8 cellular contexts compared by ENCODE assay signal in the genomic region with DNA sequence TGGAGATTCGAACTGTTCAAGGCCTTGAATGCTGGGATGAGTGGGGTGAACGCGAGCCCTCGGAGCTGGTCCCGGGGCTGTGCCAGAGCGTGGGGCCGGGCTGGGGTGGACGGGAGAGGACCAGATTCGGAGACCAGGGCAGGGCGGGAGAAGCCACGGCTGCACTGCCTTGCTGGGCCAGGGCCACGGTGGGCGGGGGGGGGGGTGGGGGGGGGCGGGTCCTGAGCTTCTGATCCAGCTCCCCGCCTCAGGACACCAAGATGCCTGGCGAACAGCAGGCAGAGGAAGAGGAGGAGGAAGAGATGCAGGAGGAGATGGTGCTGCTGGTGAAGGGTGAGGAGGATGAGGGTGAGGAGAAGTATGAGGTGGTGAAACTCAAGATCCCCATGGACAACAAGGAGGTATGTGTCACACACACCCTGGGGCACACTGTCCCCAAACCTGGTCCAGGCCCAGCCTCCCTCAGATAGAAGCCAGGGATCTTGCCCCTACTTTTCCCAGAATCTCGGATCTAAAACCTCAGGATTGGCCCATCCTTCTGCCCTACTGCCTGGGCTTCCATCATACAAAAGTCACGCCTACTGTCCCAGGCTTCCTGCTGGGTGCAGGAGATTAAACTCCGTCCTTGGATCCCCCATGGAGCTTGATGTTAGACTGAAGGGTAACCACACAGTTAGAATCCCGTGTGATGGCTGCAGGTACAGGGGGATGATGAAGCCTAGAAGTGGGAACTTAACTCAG. TPM values are rescaled to one million over a fixed set of nuclear protein-coding genes. Genes with fewer than 3 reads are reported as not detected.
DNase-seq lines count a peak whose midpoint lies in the region; ATAC-seq, FAIRE-seq and TF ChIP-seq lines count a peak whose summit lies in the region.

No MANE protein-coding gene starts in this region.

- FAIRE-seq in GM12892 (lab: Jason Lieb, UNC), result no peak

- peak overlapping the region; percentile 68 for H3K4me3 Mint-ChIP-seq in endodermal cell
- H3K4me3 Mint-ChIP-seq in naive thymus-derived CD8-positive, alpha-beta T cell, result peak overlapping the region; percentile 67 to 97 (median 76)

- peak overlapping the region; percentile 81 for H3K9ac ChIP-seq in OCI-LY1 (ENCODE audit: low read length)
- H3K9ac ChIP-seq in endodermal cell (ENCODE audit: extremely low read depth, low read length, poor library complexity, severe bottlenecking), result peak overlapping the region; percentile 60

- in situ Hi-C loops in ACHN (cut with HindIII; ENCODE audit: low pct_ligation_motif_present, low pct_unique_long_range_greater_than_20kb, low sequenced_read_pairs), result no loop called here

- H3F3A ChIP-seq in OCI-LY1 (ENCODE audit: insufficient read depth, low read length), result no peaks in the 10 kb centered on the region

- WGBS in endodermal cell (ENCODE audit: insufficient coverage in 1 of 2, insufficient read length in 1 of 2), 2 experiments, result 16 to 60% methylated on average over 4 to 14 of the region's 20 CpGs

- H4K20me1 ChIP-seq in OCI-LY1 (ENCODE audit: insufficient read depth, low read length), result no peaks in the 10 kb centered on the region

- peak overlapping the region; percentile 83 for H3K27ac ChIP-seq in OCI-LY1 (ENCODE audit: low read depth, low read length, poor library complexity, severe bottlenecking)
- peak overlapping the region; percentile 61 for H3K27ac ChIP-seq in endodermal cell (ENCODE audit: low read depth, low read length)

- ATAC-seq in naive thymus-derived CD8-positive, alpha-beta T cell, result no peak

- peaks cover 23% of the 10 kb centered on the region for H3K36me3 Mint-ChIP-seq in endodermal cell (ENCODE audit: low read depth)
- H3K36me3 Mint-ChIP-seq in naive thymus-derived CD8-positive, alpha-beta T cell, result peaks cover 0 to 14% (median 0%) of the 10 kb centered on the region in 3 donors

- H3K27me3 ChIP-seq in OCI-LY1 (ENCODE audit: insufficient read depth, low read length), result no peaks in the 10 kb centered on the region
- H3K27me3 ChIP-seq in endodermal cell (ENCODE audit: control insufficient read depth, insufficient read depth, low read length, poor library complexity, severe bottlenecking), result no peaks in the 10 kb centered on the region

- TF ChIP-seq POLR2A in GM12892 (IDR thresholded peaks at IDR 0.05; ENCODE audit: low read depth, low read length), result no peak

- TF ChIP-seq CTCF in OCI-LY1 (IDR thresholded peaks at IDR 0.05; ENCODE audit: low read length), result no peak
- no peak for TF ChIP-seq CTCF in endodermal cell (conservative IDR thresholded peaks at IDR 0.05)

- H3K4me1 ChIP-seq in OCI-LY1 (ENCODE audit: insufficient read depth, low read length, severe bottlenecking), result peaks cover 26% of the 10 kb centered on the region
- no peaks in the 10 kb centered on the region for H3K4me1 ChIP-seq in endodermal cell (ENCODE audit: control insufficient read depth, insufficient read depth, low read length)

- H3K4me3 ChIP-seq in OCI-LY1 (ENCODE audit: low read depth, low read length, poor library complexity, severe bottlenecking) (peak overlapping the region; percentile 91), endodermal cell (ENCODE audit: low read length) (peak overlapping the region; percentile 76)

- H2AFZ ChIP-seq in OCI-LY1 (ENCODE audit: low read length), result no peak overlapping the region

- no peaks in the 10 kb centered on the region for H3K79me2 ChIP-seq in OCI-LY1 (ENCODE audit: insufficient read depth, low read length)

- peak; percentile 57 for DNase-seq in DMS53 (lab: John Stamatoyannopoulos, UW)
- no peak for DNase-seq in DMS53 treated with DMSO at 0.1 percent for 48 hours (lab: John Stamatoyannopoulos, UW; ENCODE audit: unreplicated experiment)
- DNase-seq in endodermal cell, result peak; percentile 69
- DNase-seq in naive thymus-derived CD8-positive, alpha-beta T cell, result no peak
- DNase-seq in foreskin melanocyte, result no peak
- no peak for DNase-seq in ACHN
- no peak for DNase-seq in GM12892 (ENCODE audit: insufficient read length)

- H3K4me1 Mint-ChIP-seq in endodermal cell, result peaks cover 9% of the 10 kb centered on the region
- H3K4me1 Mint-ChIP-seq in naive thymus-derived CD8-positive, alpha-beta T cell, result peaks cover 18 to 36% (median 30%) of the 10 kb centered on the region in 4 donors

- H3K27ac Mint-ChIP-seq in endodermal cell, result peak overlapping the region; percentile 75
- peak overlapping the region in 8 of 10 donors; percentile 39 to 90 (median 64) for H3K27ac Mint-ChIP-seq in naive thymus-derived CD8-positive, alpha-beta T cell

- H3K9me3 ChIP-seq in OCI-LY1 (ENCODE audit: low read length), result no peaks in the 10 kb centered on the region
- H3K9me3 ChIP-seq in endodermal cell (ENCODE audit: control insufficient read depth, low read length), result no peaks in the 10 kb centered on the region

- no peaks in the 10 kb centered on the region for H3K9me2 ChIP-seq in OCI-LY1 (ENCODE audit: low read depth, low read length)

- peak overlapping the region; percentile 66 for H3K4me2 ChIP-seq in OCI-LY1 (ENCODE audit: low read length)

- POLR2A ChIA-PET in naive thymus-derived CD8-positive, alpha-beta T cell (lab: Charles Lee), result interaction anchor here (0.6 to 7.1 kb wide), 24 partner anchors 9 to 342 kb away, joined by 3 to 166 read pairs (median 4); partner anchors contain the start of genes ALDOA, CD2BP2, CORO1A and DCTPP1

- H3K27me3 Mint-ChIP-seq in endodermal cell (ENCODE audit: insufficient read depth), result peaks cover 11% of the 10 kb centered on the region
- peaks cover 0 to 3% (median 0%) of the 10 kb centered on the region in 5 donors for H3K27me3 Mint-ChIP-seq in naive thymus-derived CD8-positive, alpha-beta T cell

- peaks cover 26% of the 10 kb centered on the region for H3K36me3 ChIP-seq in OCI-LY1 (ENCODE audit: insufficient read depth, low read length)
- peaks cover 24% of the 10 kb centered on the region for H3K36me3 ChIP-seq in endodermal cell (ENCODE audit: control insufficient read depth, insufficient read depth, low read length)

- no peaks in the 10 kb centered on the region for H3K9me3 Mint-ChIP-seq in endodermal cell
- no peaks in the 10 kb centered on the region for H3K9me3 Mint-ChIP-seq in naive thymus-derived CD8-positive, alpha-beta T cell

RNA-seq across cellular contexts. Expression of gene ZNF771, which starts 0.6 kb away (rescaled TPM):
- 10 to 100 TPM; 14.7 to 16.6 TPM for total RNA-seq in endodermal cell
- polyA plus RNA-seq in endodermal cell (2013, experiment 1 of 2), result 9.5 TPM
- 9.1 TPM for polyA plus RNA-seq in endodermal cell (2013, experiment 2 of 2)
- total RNA-seq in naive thymus-derived CD8-positive, alpha-beta T cell, result 1 to 10 TPM; 5.5 to 7.6 TPM
- polyA plus RNA-seq in naive thymus-derived CD8-positive, alpha-beta T cell, result 1 to 10 TPM; 2.1 to 6.7 (median 3.8) TPM
- 1.3 TPM for polyA plus RNA-seq in GM12892 (2012; ENCODE audit: missing spikeins)

RNA-seq across cellular contexts. Expression of gene ZNF48, which starts 12.7 kb away (rescaled TPM):
- 10 to 100 TPM; 40.1 to 58.4 TPM for total RNA-seq in endodermal cell
- polyA plus RNA-seq in endodermal cell (2013, experiment 1 of 2), result 66.8 TPM
- polyA plus RNA-seq in endodermal cell (2013, experiment 2 of 2), result 70.0 TPM
- total RNA-seq in naive thymus-derived CD8-positive, alpha-beta T cell, result 10 to 100 TPM; 12.7 to 14.3 TPM
- polyA plus RNA-seq in naive thymus-derived CD8-positive, alpha-beta T cell, result 10 to 100 TPM in 1 of 3 donors, 1 to 10 TPM in 2; 6.1 to 11.7 (median 7.5) TPM
- polyA plus RNA-seq in GM12892 (2012; ENCODE audit: missing spikeins), result 3.1 TPM

RNA-seq across cellular contexts. Expression of gene DCTPP1, which starts 21.9 kb away (rescaled TPM):
- 10 to 100 TPM; 54.8 to 61.9 TPM for total RNA-seq in endodermal cell
- 55.9 TPM for polyA plus RNA-seq in endodermal cell (2013, experiment 1 of 2)
- polyA plus RNA-seq in endodermal cell (2013, experiment 2 of 2), result 53.5 TPM
- 10 to 100 TPM; 15.2 to 16.7 TPM for total RNA-seq in naive thymus-derived CD8-positive, alpha-beta T cell
- 10 to 100 TPM; 63.0 to 79.6 (median 64.0) TPM for polyA plus RNA-seq in naive thymus-derived CD8-positive, alpha-beta T cell
- polyA plus RNA-seq in GM12892 (2012; ENCODE audit: missing spikeins), result 96.4 TPM

RNA-seq across cellular contexts. Expression of gene SEPTIN1, which starts 25.6 kb away (rescaled TPM):
- total RNA-seq in endodermal cell, result 1 to 10 TPM; 1.1 to 2.3 TPM
- polyA plus RNA-seq in endodermal cell (2013, experiment 1 of 2), result 3.3 TPM
- 2.0 TPM for polyA plus RNA-seq in endodermal cell (2013, experiment 2 of 2)
- total RNA-seq in naive thymus-derived CD8-positive, alpha-beta T cell, result 100 to 1,000 TPM; 216 to 222 TPM
- polyA plus RNA-seq in naive thymus-derived CD8-positive, alpha-beta T cell, result 100 to 1,000 TPM; 178 to 249 (median 242) TPM
- polyA plus RNA-seq in GM12892 (2012; ENCODE audit: missing spikeins), result 70.7 TPM

RNA-seq across cellular contexts. Expression of gene MYL11, which starts 33.4 kb away (rescaled TPM):
- total RNA-seq in endodermal cell, result 1 to 10 TPM in 1 of 2 donors, not detected in 1; 1.2 TPM
- 0.64 TPM for polyA plus RNA-seq in endodermal cell (2013, experiment 1 of 2)
- polyA plus RNA-seq in endodermal cell (2013, experiment 2 of 2), result 0.62 TPM
- total RNA-seq in naive thymus-derived CD8-positive, alpha-beta T cell, result 1 to 10 TPM in 1 of 2 experiments, not detected in 1; 1.9 TPM
- polyA plus RNA-seq in naive thymus-derived CD8-positive, alpha-beta T cell, result 1 to 10 TPM in 2 of 3 donors, not detected in 1; 1.1 to 4.2 TPM
- polyA plus RNA-seq in GM12892 (2012; ENCODE audit: missing spikeins), result not detected

Comparison
In these comparisons a context has a peak if more than half of its experiments do, and no peak if none do; other contexts are left out.
1. DNase-seq: peak in DMS53 (single experiment) and endodermal cell (single experiment); none in DMS53 treated with DMSO at 0.1 percent for 48 hours (single experiment), naive thymus-derived CD8-positive, alpha-beta T cell (0 of 10), foreskin melanocyte (single experiment), ACHN (single experiment) and GM12892 (single experiment).